In genomic region chr1:65265296-65266271, GRCh38 we compare ENCODE assay signal across 8 cellular contexts. TPM values are rescaled to one million over a fixed set of nuclear protein-coding genes. Genes with fewer than 3 reads are reported as not detected.
A peak's percentile ranks its signal among the peaks of the same experiment; 100 is the strongest.
DNase-seq lines count a peak whose midpoint lies in the region; ATAC-seq, FAIRE-seq and TF ChIP-seq lines count a peak whose summit lies in the region.

No MANE protein-coding gene starts in this region.

- H3K9me3 ChIP-seq in MM.1S (replicated peaks; ENCODE audit: insufficient read depth, low read length) (no peaks in the 10 kb centered on the region), ectodermal cell (ENCODE audit: control insufficient read depth, low read length) (no peaks in the 10 kb centered on the region), HepG2 (ENCODE audit: low read length) (no peaks in the 10 kb centered on the region)

- no peak for FAIRE-seq in HepG2 (lab: Jason Lieb, UNC)

- H3K4me1 Mint-ChIP-seq in activated CD4-positive, alpha-beta T cell treated with anti-CD3 and anti-CD28 coated beads, Interleukin-2, amount 10 ng/mL, durations not matched to agents 24 days and 14 days: peaks cover 26% of the 10 kb centered on the region
- H3K4me1 Mint-ChIP-seq in stimulated activated memory B cell treated with anti-CD40 and anti-IgM and Interleukin-4, amounts not matched to agents 10 μg/mL and 1 μg/mL and 100 μg/mL, for 72 hours: peaks cover 20% of the 10 kb centered on the region

- H3K9ac ChIP-seq in MM.1S (ENCODE audit: low read length) (peak overlapping the region; percentile 24; the same call in 1 of the 2 replicates), HepG2 (ENCODE audit: insufficient read depth, low read depth, low read length) (peak overlapping the region; percentile 59)

- H3K27ac ChIP-seq in MM.1S (ENCODE audit: low read length): no peak overlapping the region
- H3K27ac ChIP-seq in ectodermal cell (ENCODE audit: insufficient read depth, low read depth, low read length, poor library complexity, severe bottlenecking): no peak overlapping the region
- no peak overlapping the region for H3K27ac ChIP-seq in HepG2 (ENCODE audit: extremely low read length, insufficient read depth, low read length)

- H3K4me3 Mint-ChIP-seq in activated CD4-positive, alpha-beta T cell treated with anti-CD3 and anti-CD28 coated beads, Interleukin-2, amount 10 ng/mL, durations not matched to agents 24 days and 14 days: peak overlapping the region; percentile 75
- H3K4me3 Mint-ChIP-seq in stimulated activated memory B cell treated with anti-CD40 and anti-IgM and Interleukin-4, amounts not matched to agents 10 μg/mL and 1 μg/mL and 100 μg/mL, for 72 hours: peak overlapping the region; percentile 71

- peak overlapping the region; percentile 46 for H3K4me3 ChIP-seq in BJ (ENCODE audit: low read depth, low read length)
- peak overlapping the region; percentile 18; the same call in 1 of the 2 replicates for H3K4me3 ChIP-seq in MM.1S (ENCODE audit: low read length)
- peak overlapping the region; percentile 57 for H3K4me3 ChIP-seq in ectodermal cell (ENCODE audit: insufficient read depth, low read depth, low read length)
- peak overlapping the region; percentile 58 to 67 (median 59) for H3K4me3 ChIP-seq in HepG2 (replicated peaks in 1 of 3; ENCODE audit: insufficient read depth in 1 of 3, low read depth in 2 of 3, low read length in 3 of 3)

- no peak for TF ChIP-seq RAD21 in HepG2 (CRISPR knock-in tag; IDR thresholded peaks at IDR 0.05)

- TF ChIP-seq POLR2A in HepG2 (IDR thresholded peaks at IDR 0.05; ENCODE audit: insufficient read depth in 1 of 2, low read depth in 2 of 2, low read length in 2 of 2): no peak

- H3K36me3 Mint-ChIP-seq in activated CD4-positive, alpha-beta T cell treated with anti-CD3 and anti-CD28 coated beads, Interleukin-2, amount 10 ng/mL, durations not matched to agents 24 days and 14 days (ENCODE audit: low read depth): peaks cover 4% of the 10 kb centered on the region
- H3K36me3 Mint-ChIP-seq in stimulated activated memory B cell treated with anti-CD40 and anti-IgM and Interleukin-4, amounts not matched to agents 10 μg/mL and 1 μg/mL and 100 μg/mL, for 72 hours: no peaks in the 10 kb centered on the region

- no peak overlapping the region for H3K27ac Mint-ChIP-seq in activated CD4-positive, alpha-beta T cell treated with anti-CD3 and anti-CD28 coated beads, Interleukin-2, amount 10 ng/mL, durations not matched to agents 24 days and 14 days
- peak overlapping the region; percentile 60 for H3K27ac Mint-ChIP-seq in stimulated activated memory B cell treated with anti-CD40 and anti-IgM and Interleukin-4, amounts not matched to agents 10 μg/mL and 1 μg/mL and 100 μg/mL, for 72 hours

- H3K36me3 ChIP-seq in BJ (ENCODE audit: control insufficient read depth, insufficient read depth, low read length) (no peaks in the 10 kb centered on the region), MM.1S (replicated peaks; ENCODE audit: insufficient read depth, low read length) (no peaks in the 10 kb centered on the region), ectodermal cell (ENCODE audit: control insufficient read depth, insufficient read depth, low read length) (no peaks in the 10 kb centered on the region), HepG2 (replicated peaks in 1 of 2; ENCODE audit: control insufficient read depth in 1 of 2, insufficient read depth in 2 of 2, low read length in 2 of 2) (no peaks in the 10 kb centered on the region)

- 1% methylated on average over 62 to 65 of the region's 65 CpGs for WGBS in ectodermal cell, 2 experiments
- WGBS in HepG2 (ENCODE audit: low lambda C conversion rate): 21% methylated on average over 51 of the region's 65 CpGs

- H4K20me1 ChIP-seq in MM.1S (ENCODE audit: insufficient read depth, low read length): no peaks in the 10 kb centered on the region
- H4K20me1 ChIP-seq in HepG2 (ENCODE audit: insufficient read depth, low read length): no peaks in the 10 kb centered on the region

- H2AFZ ChIP-seq in MM.1S (ENCODE audit: low read length) (peak overlapping the region; percentile 41; the same call in 1 of the 2 replicates), HepG2 (ENCODE audit: low read length) (peak overlapping the region; percentile 54)

- POLR2A ChIA-PET in BJ (lab: Charles Lee): interaction anchor here (0.7 kb wide), 1 partner anchor 993 kb away, joined by 8 read pairs; no protein-coding TSS in a partner anchor
- POLR2A ChIA-PET in HepG2 (lab: Yijun Ruan, JAX): interaction anchor here (0.7 to 2.5 kb wide), 4 partner anchors 11 to 350 kb away, joined by 3 to 10 read pairs (median 4); partner anchors contain the start of genes LEPR and LEPROT

- TF ChIP-seq EP300 in HepG2 (IDR thresholded peaks at IDR 0.05; ENCODE audit: low read depth in 2 of 2, low read length in 2 of 2) (no peak), HepG2 (CRISPR knock-in tag; IDR thresholded peaks at IDR 0.05; ENCODE audit: borderline replicate concordance) (no peak)

- H3K79me2 ChIP-seq in MM.1S (ENCODE audit: low read length) (no peaks in the 10 kb centered on the region), HepG2 (ENCODE audit: insufficient read depth, low read length) (no peaks in the 10 kb centered on the region)

- H3K27me3 ChIP-seq in BJ (ENCODE audit: control insufficient read depth, insufficient read depth, low read length): no peaks in the 10 kb centered on the region
- H3K27me3 ChIP-seq in MM.1S (replicated peaks; ENCODE audit: insufficient read depth, low read length): no peaks in the 10 kb centered on the region
- H3K27me3 ChIP-seq in ectodermal cell (ENCODE audit: control insufficient read depth, insufficient read depth, low read length, poor library complexity, severe bottlenecking): peaks cover 10% of the 10 kb centered on the region
- no peaks in the 10 kb centered on the region for H3K27me3 ChIP-seq in HepG2 (ENCODE audit: control insufficient read depth in 1 of 2, insufficient read depth in 2 of 2, low read length in 2 of 2)

- peak; percentile 73 for ATAC-seq in GM19035 (IDR thresholded peaks at IDR 0.05; ENCODE audit: unreplicated experiment)
- peak; percentile 97 for ATAC-seq in HepG2
- ATAC-seq in stimulated activated memory B cell treated with anti-CD40 and anti-IgM and Interleukin-4, amounts not matched to agents 10 μg/mL and 1 μg/mL and 100 μg/mL, for 72 hours: peak; percentile 62
- no peak for ATAC-seq in HG02970 (IDR thresholded peaks at IDR 0.05; ENCODE audit: low FRiP score, unreplicated experiment)

- H3K4me2 ChIP-seq in MM.1S (ENCODE audit: low read depth, low read length) (peak overlapping the region; percentile 22; the same call in 1 of the 2 replicates), HepG2 (ENCODE audit: low read depth, low read length) (peak overlapping the region; percentile 73)

- BruUV-seq in HepG2 (replicated peaks; lab: Mats Ljungman, UMichigan): TSS peak; percentile 60

- in situ Hi-C loops in HepG2 (cut with HindIII; ENCODE audit: extremely low pct_ligation_motif_present, low pct_unique_long_range_greater_than_20kb): no loop called here

- TF ChIP-seq CTCF in BJ (IDR thresholded peaks at IDR 0.05; ENCODE audit: insufficient read depth, low read depth, low read length) (peak; percentile 53), MM.1S (IDR thresholded peaks at IDR 0.05; ENCODE audit: low read length) (no peak), HepG2 (CRISPR knock-in tag; IDR thresholded peaks at IDR 0.05) (peak; percentile 72)

- no peaks in the 10 kb centered on the region for H3K9me2 ChIP-seq in MM.1S (replicated peaks; ENCODE audit: insufficient read depth, low read length)

- no peaks in the 10 kb centered on the region for H3K9me3 Mint-ChIP-seq in activated CD4-positive, alpha-beta T cell treated with anti-CD3 and anti-CD28 coated beads, Interleukin-2, amount 10 ng/mL, durations not matched to agents 24 days and 14 days
- no peaks in the 10 kb centered on the region for H3K9me3 Mint-ChIP-seq in stimulated activated memory B cell treated with anti-CD40 and anti-IgM and Interleukin-4, amounts not matched to agents 10 μg/mL and 1 μg/mL and 100 μg/mL, for 72 hours

- 0 out of 2 replicates have a peak, but pooled peaks cover 4% of the 10 kb centered on the region for H3K4me1 ChIP-seq in MM.1S (ENCODE audit: low read length)
- H3K4me1 ChIP-seq in ectodermal cell (ENCODE audit: control insufficient read depth, insufficient read depth, low read length): peaks cover 3% of the 10 kb centered on the region
- H3K4me1 ChIP-seq in HepG2 (ENCODE audit: insufficient read depth, low read length): peaks cover 20% of the 10 kb centered on the region

- DNase-seq in BJ (ENCODE audit: low read depth) (no peak), MM.1S (peak; percentile 16), HepG2 (ENCODE audit: low spot score) (peak; percentile 57)
- peak; percentile 83 for DNase-seq in activated CD4-positive, alpha-beta T cell treated with anti-CD3 and anti-CD28 coated beads, Interleukin-2, amount 10 ng/mL, durations not matched to agents 24 days and 14 days

- peaks cover 7% of the 10 kb centered on the region for H3F3A ChIP-seq in MM.1S (ENCODE audit: insufficient read depth, low read length)

- intact Hi-C loops in activated CD4-positive, alpha-beta T cell treated with anti-CD3 and anti-CD28 coated beads, Interleukin-2, amount 10 ng/mL, durations not matched to agents 24 days and 14 days (cut with micrococcal nuclease): no loop called here
- intact Hi-C loops in HepG2 (cut with micrococcal nuclease; ENCODE audit: unreplicated experiment): loop anchor here (5.0 kb wide), 2 partner anchors 42 to 152 kb away; partner anchors contain the start of gene DNAJC6

- peaks cover 45% of the 10 kb centered on the region for H3K27me3 Mint-ChIP-seq in activated CD4-positive, alpha-beta T cell treated with anti-CD3 and anti-CD28 coated beads, Interleukin-2, amount 10 ng/mL, durations not matched to agents 24 days and 14 days
- H3K27me3 Mint-ChIP-seq in stimulated activated memory B cell treated with anti-CD40 and anti-IgM and Interleukin-4, amounts not matched to agents 10 μg/mL and 1 μg/mL and 100 μg/mL, for 72 hours: peaks cover 28% of the 10 kb centered on the region

- CTCF ChIA-PET in BJ (lab: Yijun Ruan, JAX) (interaction anchor here (0.9 to 1.4 kb wide), 2 partner anchors 12 to 18 kb away, joined by 3 to 8 read pairs; no protein-coding TSS in a partner anchor), HepG2 (lab: Yijun Ruan, JAX; ENCODE audit: low intra/inter-chr PET ratio, low total read pairs) (interaction anchor here (0.6 kb wide), 1 partner anchor 205 kb away, joined by 3 read pairs; no protein-coding TSS in a partner anchor)

RNA-seq across cellular contexts. Expression of gene DNAJC6, which starts 43.8 kb away (rescaled TPM):
- polyA plus RNA-seq in BJ (2011; rRNA removed) (10.5 and 12.2 TPM in 2 replicates), HepG2 (2011; rRNA removed) (1.6 and 1.7 TPM in 2 replicates)
- polyA minus RNA-seq in BJ (2011; rRNA and poly(A)+ RNA removed): 19.5 and 22.3 TPM in 2 replicates
- 2.8 and 4.0 TPM in 2 replicates for total RNA-seq in activated CD4-positive, alpha-beta T cell treated with anti-CD3 and anti-CD28 coated beads, Interleukin-2, amount 10 ng/mL, durations not matched to agents 24 days and 14 days
- polyA plus RNA-seq in ectodermal cell (2013, experiment 1 of 4): 6.0 TPM
- polyA plus RNA-seq in ectodermal cell (2013, experiment 2 of 4): 8.4 TPM
- polyA plus RNA-seq in ectodermal cell (2013, experiment 3 of 4): 4.8 TPM
- polyA plus RNA-seq in ectodermal cell (2013, experiment 4 of 4): 4.9 TPM
- total RNA-seq in HepG2 (2016; rRNA removed; fragmentation: Illumina TruSeq; extraction: Trizol): 0.80 and 1.0 TPM in 2 replicates
- total RNA-seq in HepG2 (2016; cell fraction: cytosol; rRNA removed; fragmentation: Illumina TruSeq; extraction: Trizol; ENCODE audit: low read depth): 4.0 and 4.8 TPM in 2 replicates
- 0.85 and 1.1 TPM in 2 replicates for total RNA-seq in HepG2 (2016; cell fraction: insoluble cytoplasmic fraction; rRNA removed; fragmentation: Illumina TruSeq; extraction: Trizol)
- 0.76 and 0.93 TPM in 2 replicates for total RNA-seq in HepG2 (2016; cell fraction: membrane; rRNA removed; fragmentation: Illumina TruSeq; extraction: Trizol)
- total RNA-seq in HepG2 (2016; cell fraction: nucleus; rRNA removed; fragmentation: Illumina TruSeq; extraction: Trizol): 1.1 and 2.3 TPM in 2 replicates
- polyA plus RNA-seq in HepG2 (2011; cell fraction: cytosol; rRNA removed): 0.83 and 1.2 TPM in 2 replicates
- polyA plus RNA-seq in HepG2 (2011; cell fraction: nucleus; rRNA removed): 1.6 TPM in 2 replicates
- 1.7 and 1.9 TPM in 2 replicates for polyA plus RNA-seq in HepG2 (2012)
- 0.08 and 0.09 TPM in 2 replicates for polyA plus RNA-seq in HepG2 (2016; cell fraction: cytosol; fragmentation: Illumina TruSeq; extraction: Trizol; ENCODE audit: low read depth)
- 0.67 and 0.83 TPM in 2 replicates for polyA plus RNA-seq in HepG2 (2016; cell fraction: insoluble cytoplasmic fraction; fragmentation: Illumina TruSeq; extraction: Trizol; ENCODE audit: low read depth)
- polyA plus RNA-seq in HepG2 (2016; cell fraction: membrane; fragmentation: Illumina TruSeq; extraction: Trizol; ENCODE audit: low read depth): 0.14 and 0.23 TPM in 2 replicates
- polyA plus RNA-seq in HepG2 (2016; cell fraction: nucleus; fragmentation: Illumina TruSeq; extraction: Trizol; ENCODE audit: insufficient read depth, low read depth): 0.53 and 0.74 TPM in 2 replicates
- 3.0 and 12.8 TPM in 2 replicates for polyA minus RNA-seq in HepG2 (2011; rRNA and poly(A)+ RNA removed; ENCODE audit: low replicate concordance)
- polyA minus RNA-seq in HepG2 (2011; cell fraction: cytosol; rRNA and poly(A)+ RNA removed): 1.3 and 3.2 TPM in 2 replicates
- 4.9 and 6.8 TPM in 2 replicates for polyA minus RNA-seq in HepG2 (2011; cell fraction: nucleus; rRNA and poly(A)+ RNA removed)
